18 cellular contexts compared by ENCODE assay signal in genomic region chr10:12121673-12122072, GRCh38. TPM values are rescaled to one million over a fixed set of nuclear protein-coding genes. Genes with fewer than 3 reads are reported as not detected.
A peak's percentile ranks its signal among the peaks of the same experiment; 100 is the strongest.
DNase-seq lines count a peak whose midpoint lies in the region; ATAC-seq and TF ChIP-seq lines count a peak whose summit lies in the region.
"Had no signal": no experiment of that assay in that cellular context is flagged by ENCODE, and none has a peak within 500 bp of the region (broad histone marks: within the 10 kb centered on the region; RNA-seq: fewer than 3 reads in every experiment).

No MANE protein-coding gene starts in this region.

- H3K36me3 Mint-ChIP-seq in activated CD8-positive, alpha-beta T cell treated with anti-CD3 and anti-CD28 coated beads for 36 hours (ENCODE audit: low read depth), result peaks cover 32% of the 10 kb centered on the region
- peaks cover 46% of the 10 kb centered on the region for H3K36me3 Mint-ChIP-seq in activated CD8-positive, alpha-beta T cell treated with anti-CD3 and anti-CD28 coated beads, Interleukin-2, amount 10 ng/mL, durations not matched to agents 7 days and 5 days (ENCODE audit: low read depth)
- H3K36me3 Mint-ChIP-seq in central memory CD8-positive, alpha-beta T cell (ENCODE audit: insufficient read depth), result peaks cover 26% of the 10 kb centered on the region

- no peak for ATAC-seq in activated CD8-positive, alpha-beta T cell treated with anti-CD3 and anti-CD28 coated beads for 36 hours
- no peak for ATAC-seq in activated CD8-positive, alpha-beta T cell treated with anti-CD3 and anti-CD28 coated beads, Interleukin-2, amount 10 ng/mL, durations not matched to agents 7 days and 5 days
- ATAC-seq in HG03457 (IDR thresholded peaks at IDR 0.05; ENCODE audit: unreplicated experiment), result peak; percentile 26
- no peak for ATAC-seq in central memory CD8-positive, alpha-beta T cell (replicated peaks; ENCODE audit: extremely low read depth, poor library complexity, severe bottlenecking)
- ATAC-seq in GM21825 (IDR thresholded peaks at IDR 0.05; ENCODE audit: unreplicated experiment), result no peak
- ATAC-seq in lower lobe of right lung, result no peak
- ATAC-seq: A549, gastrocnemius medialis, mucosa of descending colon had no signal

- H3K36me3 ChIP-seq in lower lobe of right lung, result peaks cover 50% of the 10 kb centered on the region

- no peaks in the 10 kb centered on the region for H3K4me1 ChIP-seq in lower lobe of right lung
- H3K4me1 ChIP-seq: gastrocnemius medialis had no signal

- H3K9me3 ChIP-seq in lower lobe of right lung, result no peaks in the 10 kb centered on the region
- H3K9me3 ChIP-seq: A549, gastrocnemius medialis, mucosa of descending colon had no signal

- peaks cover 29% of the 10 kb centered on the region for H3K4me1 Mint-ChIP-seq in activated CD8-positive, alpha-beta T cell treated with anti-CD3 and anti-CD28 coated beads for 36 hours (ENCODE audit: low read depth)
- H3K4me1 Mint-ChIP-seq in activated CD8-positive, alpha-beta T cell treated with anti-CD3 and anti-CD28 coated beads, Interleukin-2, amount 10 ng/mL, durations not matched to agents 7 days and 5 days (ENCODE audit: low read depth), result peaks cover 18% of the 10 kb centered on the region
- peaks cover 15% of the 10 kb centered on the region for H3K4me1 Mint-ChIP-seq in central memory CD8-positive, alpha-beta T cell
- H3K4me1 Mint-ChIP-seq: CD14-positive monocyte had no signal

- no peak overlapping the region for H3K27ac ChIP-seq in lower lobe of right lung
- H3K27ac ChIP-seq: A549, epithelial cell of prostate, gastrocnemius medialis, GM23248 had no signal

- no peak for TF ChIP-seq CTCF in activated CD8-positive, alpha-beta T cell treated with anti-CD3 and anti-CD28 coated beads for 36 hours (IDR thresholded peaks at IDR 0.05)
- TF ChIP-seq CTCF in GM13976 (IDR thresholded peaks at IDR 0.05; ENCODE audit: borderline replicate concordance, control extremely low read depth, extremely low read depth, insufficient read depth, missing control alignments) (no peak), lower lobe of right lung (IDR thresholded peaks at IDR 0.05) (no peak)

- POLR2A ChIA-PET in activated CD8-positive, alpha-beta T cell treated with anti-CD3 and anti-CD28 coated beads for 36 hours (lab: Charles Lee), result interaction anchor here (1.2 to 2.9 kb wide), 3 partner anchors 13 to 79 kb away, joined by 3 to 9 read pairs (median 7); partner anchors contain the start of genes CDC123, NUDT5 and UPF2
- POLR2A ChIA-PET in activated CD8-positive, alpha-beta T cell treated with anti-CD3 and anti-CD28 coated beads, Interleukin-2, amount 10 ng/mL, durations not matched to agents 7 days and 5 days (lab: Charles Lee), result no interaction called here

- no peaks in the 10 kb centered on the region for H3K9me3 Mint-ChIP-seq in activated CD8-positive, alpha-beta T cell treated with anti-CD3 and anti-CD28 coated beads for 36 hours
- no peaks in the 10 kb centered on the region for H3K9me3 Mint-ChIP-seq in activated CD8-positive, alpha-beta T cell treated with anti-CD3 and anti-CD28 coated beads, Interleukin-2, amount 10 ng/mL, durations not matched to agents 7 days and 5 days (ENCODE audit: insufficient read depth)
- no peaks in the 10 kb centered on the region for H3K9me3 Mint-ChIP-seq in central memory CD8-positive, alpha-beta T cell
- H3K9me3 Mint-ChIP-seq: dendritic cell treated with granulocyte-macrophage colony-stimulating factor and Interleukin-4, amounts not matched to agents 40 ng/mL and 50 ng/mL, for 4 days had no signal

- H3K27ac Mint-ChIP-seq in activated CD8-positive, alpha-beta T cell treated with anti-CD3 and anti-CD28 coated beads for 36 hours, result peak overlapping the region; percentile 96
- H3K27ac Mint-ChIP-seq in activated CD8-positive, alpha-beta T cell treated with anti-CD3 and anti-CD28 coated beads, Interleukin-2, amount 10 ng/mL, durations not matched to agents 7 days and 5 days, result no peak overlapping the region
- H3K27ac Mint-ChIP-seq in central memory CD8-positive, alpha-beta T cell (ENCODE audit: low read depth), result peak overlapping the region; percentile 92
- H3K27ac Mint-ChIP-seq: CD14-positive monocyte; dendritic cell treated with granulocyte-macrophage colony-stimulating factor and Interleukin-4, amounts not matched to agents 40 ng/mL and 50 ng/mL, for 4 days had no signal

- intact Hi-C loops in activated CD8-positive, alpha-beta T cell treated with anti-CD3 and anti-CD28 coated beads for 36 hours (cut with micrococcal nuclease), result loop anchor here (10.0 kb wide), 1 partner anchor 77 kb away; the partner anchor contains the start of gene UPF2
- intact Hi-C loops in lower lobe of right lung (cut with DNase I), result no loop called here

- H3K27me3 Mint-ChIP-seq in activated CD8-positive, alpha-beta T cell treated with anti-CD3 and anti-CD28 coated beads for 36 hours, result no peaks in the 10 kb centered on the region
- no peaks in the 10 kb centered on the region for H3K27me3 Mint-ChIP-seq in activated CD8-positive, alpha-beta T cell treated with anti-CD3 and anti-CD28 coated beads, Interleukin-2, amount 10 ng/mL, durations not matched to agents 7 days and 5 days (ENCODE audit: low read depth)
- no peaks in the 10 kb centered on the region for H3K27me3 Mint-ChIP-seq in central memory CD8-positive, alpha-beta T cell
- H3K27me3 Mint-ChIP-seq: dendritic cell treated with granulocyte-macrophage colony-stimulating factor and Interleukin-4, amounts not matched to agents 40 ng/mL and 50 ng/mL, for 4 days had no signal

- no peak overlapping the region for H3K4me3 ChIP-seq in lower lobe of right lung
- H3K4me3 ChIP-seq: A549, gastrocnemius medialis, GM23248, mucosa of descending colon had no signal

- H3K27me3 ChIP-seq in lower lobe of right lung (ENCODE audit: low read depth), result no peaks in the 10 kb centered on the region
- H3K27me3 ChIP-seq: gastrocnemius medialis had no signal

- in situ Hi-C loops in GM13976 (cut with MboI; ENCODE audit: low sequenced_read_pairs, unreplicated experiment), result no loop called here

- peak overlapping the region; percentile 50 for H3K4me3 Mint-ChIP-seq in activated CD8-positive, alpha-beta T cell treated with anti-CD3 and anti-CD28 coated beads for 36 hours
- no peak overlapping the region for H3K4me3 Mint-ChIP-seq in activated CD8-positive, alpha-beta T cell treated with anti-CD3 and anti-CD28 coated beads, Interleukin-2, amount 10 ng/mL, durations not matched to agents 7 days and 5 days
- no peak overlapping the region for H3K4me3 Mint-ChIP-seq in central memory CD8-positive, alpha-beta T cell
- H3K4me3 Mint-ChIP-seq: CD14-positive monocyte; dendritic cell treated with granulocyte-macrophage colony-stimulating factor and Interleukin-4, amounts not matched to agents 40 ng/mL and 50 ng/mL, for 4 days had no signal

- CTCF ChIA-PET in activated CD8-positive, alpha-beta T cell treated with anti-CD3 and anti-CD28 coated beads for 36 hours (lab: Charles Lee), result no interaction called here
- CTCF ChIA-PET in activated CD8-positive, alpha-beta T cell treated with anti-CD3 and anti-CD28 coated beads, Interleukin-2, amount 10 ng/mL, durations not matched to agents 7 days and 5 days (lab: Charles Lee), result interaction anchor here (1.1 kb wide), 1 partner anchor 9 kb away, joined by 4 read pairs; no protein-coding TSS in a partner anchor

- no peak for DNase-seq in activated CD8-positive, alpha-beta T cell treated with anti-CD3 and anti-CD28 coated beads for 36 hours
- no peak for DNase-seq in activated CD8-positive, alpha-beta T cell treated with anti-CD3 and anti-CD28 coated beads, Interleukin-2, amount 10 ng/mL, durations not matched to agents 7 days and 5 days
- DNase-seq in GM13976 (ENCODE audit: low spot score) (peak; percentile 69), NCI-H748 treated with DMSO at 0.1 percent for 48 hours (lab: John Stamatoyannopoulos, UW) (no peak), lower lobe of right lung (no peak)
- no peak for DNase-seq in central memory CD8-positive, alpha-beta T cell (ENCODE audit: low spot score in 2 of 2)
- DNase-seq: gastrocnemius medialis, GM23248, mucosa of descending colon, NCI-H187, NCI-H446, nucleus accumbens had no signal

RNA-seq across cellular contexts. Expression of gene SEC61A2, which starts 7.8 kb away (rescaled TPM):
- total RNA-seq in activated CD8-positive, alpha-beta T cell treated with anti-CD3 and anti-CD28 coated beads for 36 hours, result 10 to 100 TPM; 10.8 to 12.0 TPM
- total RNA-seq in activated CD8-positive, alpha-beta T cell treated with anti-CD3 and anti-CD28 coated beads, Interleukin-2, amount 10 ng/mL, durations not matched to agents 7 days and 5 days, result 1 to 10 TPM; 9.1 to 9.7 TPM
- 5.3 TPM for total RNA-seq in lower lobe of right lung

RNA-seq across cellular contexts. Expression of gene DHTKD1, which starts 52.9 kb away (rescaled TPM):
- 10 to 100 TPM; 13.1 to 13.5 TPM for total RNA-seq in activated CD8-positive, alpha-beta T cell treated with anti-CD3 and anti-CD28 coated beads for 36 hours
- 10 to 100 TPM; 16.4 to 20.1 TPM for total RNA-seq in activated CD8-positive, alpha-beta T cell treated with anti-CD3 and anti-CD28 coated beads, Interleukin-2, amount 10 ng/mL, durations not matched to agents 7 days and 5 days
- 21.7 TPM for total RNA-seq in lower lobe of right lung
